ENCODE assay signal across 1 cellular context in the genomic region with DNA sequence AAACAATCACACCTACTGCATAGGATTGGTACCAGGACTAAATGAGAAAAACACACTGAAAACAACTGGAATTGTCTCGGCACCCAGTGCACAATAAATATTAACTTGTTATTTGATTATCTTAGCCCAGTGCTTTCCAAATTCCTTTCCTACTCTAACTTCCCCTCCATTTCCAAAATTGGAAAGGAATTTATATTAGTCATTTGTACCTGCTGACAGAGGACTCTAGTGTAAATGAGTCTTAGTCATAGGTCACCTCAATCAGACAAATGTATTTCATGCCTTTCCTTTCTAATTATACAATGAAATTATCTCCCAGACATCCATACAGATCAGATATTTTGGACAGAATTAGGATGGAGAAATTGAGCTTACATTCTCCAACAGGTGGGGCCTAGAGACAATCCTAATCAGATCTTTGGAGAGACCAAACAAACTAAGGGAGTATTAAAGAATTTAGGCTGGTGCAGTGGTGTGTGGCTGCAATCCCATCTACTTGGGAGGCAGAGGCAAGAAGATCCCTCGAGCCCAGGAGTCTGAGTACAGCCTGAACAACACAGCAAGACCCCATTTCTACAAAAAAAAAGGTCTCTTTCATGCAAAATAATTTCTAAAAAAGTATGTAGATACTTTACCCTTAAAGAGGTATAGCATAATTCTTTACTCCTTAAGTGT.
TF ChIP-seq lines count a peak whose summit lies in the region.

No MANE protein-coding gene starts in this region.

TF ChIP-seq in GM23338, 12 proteins besides CTCF, POLR2A, EP300 and RAD21 (continued from another document):
- TF ChIP-seq, protein P1, sequence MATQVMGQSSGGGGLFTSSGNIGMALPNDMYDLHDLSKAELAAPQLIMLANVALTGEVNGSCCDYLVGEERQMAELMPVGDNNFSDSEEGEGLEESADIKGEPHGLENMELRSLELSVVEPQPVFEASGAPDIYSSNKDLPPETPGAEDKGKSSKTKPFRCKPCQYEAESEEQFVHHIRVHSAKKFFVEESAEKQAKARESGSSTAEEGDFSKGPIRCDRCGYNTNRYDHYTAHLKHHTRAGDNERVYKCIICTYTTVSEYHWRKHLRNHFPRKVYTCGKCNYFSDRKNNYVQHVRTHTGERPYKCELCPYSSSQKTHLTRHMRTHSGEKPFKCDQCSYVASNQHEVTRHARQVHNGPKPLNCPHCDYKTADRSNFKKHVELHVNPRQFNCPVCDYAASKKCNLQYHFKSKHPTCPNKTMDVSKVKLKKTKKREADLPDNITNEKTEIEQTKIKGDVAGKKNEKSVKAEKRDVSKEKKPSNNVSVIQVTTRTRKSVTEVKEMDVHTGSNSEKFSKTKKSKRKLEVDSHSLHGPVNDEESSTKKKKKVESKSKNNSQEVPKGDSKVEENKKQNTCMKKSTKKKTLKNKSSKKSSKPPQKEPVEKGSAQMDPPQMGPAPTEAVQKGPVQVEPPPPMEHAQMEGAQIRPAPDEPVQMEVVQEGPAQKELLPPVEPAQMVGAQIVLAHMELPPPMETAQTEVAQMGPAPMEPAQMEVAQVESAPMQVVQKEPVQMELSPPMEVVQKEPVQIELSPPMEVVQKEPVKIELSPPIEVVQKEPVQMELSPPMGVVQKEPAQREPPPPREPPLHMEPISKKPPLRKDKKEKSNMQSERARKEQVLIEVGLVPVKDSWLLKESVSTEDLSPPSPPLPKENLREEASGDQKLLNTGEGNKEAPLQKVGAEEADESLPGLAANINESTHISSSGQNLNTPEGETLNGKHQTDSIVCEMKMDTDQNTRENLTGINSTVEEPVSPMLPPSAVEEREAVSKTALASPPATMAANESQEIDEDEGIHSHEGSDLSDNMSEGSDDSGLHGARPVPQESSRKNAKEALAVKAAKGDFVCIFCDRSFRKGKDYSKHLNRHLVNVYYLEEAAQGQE (IDR thresholded peaks at IDR 0.05; ENCODE audit: unreplicated experiment): no peak
- TF ChIP-seq, protein P2, sequence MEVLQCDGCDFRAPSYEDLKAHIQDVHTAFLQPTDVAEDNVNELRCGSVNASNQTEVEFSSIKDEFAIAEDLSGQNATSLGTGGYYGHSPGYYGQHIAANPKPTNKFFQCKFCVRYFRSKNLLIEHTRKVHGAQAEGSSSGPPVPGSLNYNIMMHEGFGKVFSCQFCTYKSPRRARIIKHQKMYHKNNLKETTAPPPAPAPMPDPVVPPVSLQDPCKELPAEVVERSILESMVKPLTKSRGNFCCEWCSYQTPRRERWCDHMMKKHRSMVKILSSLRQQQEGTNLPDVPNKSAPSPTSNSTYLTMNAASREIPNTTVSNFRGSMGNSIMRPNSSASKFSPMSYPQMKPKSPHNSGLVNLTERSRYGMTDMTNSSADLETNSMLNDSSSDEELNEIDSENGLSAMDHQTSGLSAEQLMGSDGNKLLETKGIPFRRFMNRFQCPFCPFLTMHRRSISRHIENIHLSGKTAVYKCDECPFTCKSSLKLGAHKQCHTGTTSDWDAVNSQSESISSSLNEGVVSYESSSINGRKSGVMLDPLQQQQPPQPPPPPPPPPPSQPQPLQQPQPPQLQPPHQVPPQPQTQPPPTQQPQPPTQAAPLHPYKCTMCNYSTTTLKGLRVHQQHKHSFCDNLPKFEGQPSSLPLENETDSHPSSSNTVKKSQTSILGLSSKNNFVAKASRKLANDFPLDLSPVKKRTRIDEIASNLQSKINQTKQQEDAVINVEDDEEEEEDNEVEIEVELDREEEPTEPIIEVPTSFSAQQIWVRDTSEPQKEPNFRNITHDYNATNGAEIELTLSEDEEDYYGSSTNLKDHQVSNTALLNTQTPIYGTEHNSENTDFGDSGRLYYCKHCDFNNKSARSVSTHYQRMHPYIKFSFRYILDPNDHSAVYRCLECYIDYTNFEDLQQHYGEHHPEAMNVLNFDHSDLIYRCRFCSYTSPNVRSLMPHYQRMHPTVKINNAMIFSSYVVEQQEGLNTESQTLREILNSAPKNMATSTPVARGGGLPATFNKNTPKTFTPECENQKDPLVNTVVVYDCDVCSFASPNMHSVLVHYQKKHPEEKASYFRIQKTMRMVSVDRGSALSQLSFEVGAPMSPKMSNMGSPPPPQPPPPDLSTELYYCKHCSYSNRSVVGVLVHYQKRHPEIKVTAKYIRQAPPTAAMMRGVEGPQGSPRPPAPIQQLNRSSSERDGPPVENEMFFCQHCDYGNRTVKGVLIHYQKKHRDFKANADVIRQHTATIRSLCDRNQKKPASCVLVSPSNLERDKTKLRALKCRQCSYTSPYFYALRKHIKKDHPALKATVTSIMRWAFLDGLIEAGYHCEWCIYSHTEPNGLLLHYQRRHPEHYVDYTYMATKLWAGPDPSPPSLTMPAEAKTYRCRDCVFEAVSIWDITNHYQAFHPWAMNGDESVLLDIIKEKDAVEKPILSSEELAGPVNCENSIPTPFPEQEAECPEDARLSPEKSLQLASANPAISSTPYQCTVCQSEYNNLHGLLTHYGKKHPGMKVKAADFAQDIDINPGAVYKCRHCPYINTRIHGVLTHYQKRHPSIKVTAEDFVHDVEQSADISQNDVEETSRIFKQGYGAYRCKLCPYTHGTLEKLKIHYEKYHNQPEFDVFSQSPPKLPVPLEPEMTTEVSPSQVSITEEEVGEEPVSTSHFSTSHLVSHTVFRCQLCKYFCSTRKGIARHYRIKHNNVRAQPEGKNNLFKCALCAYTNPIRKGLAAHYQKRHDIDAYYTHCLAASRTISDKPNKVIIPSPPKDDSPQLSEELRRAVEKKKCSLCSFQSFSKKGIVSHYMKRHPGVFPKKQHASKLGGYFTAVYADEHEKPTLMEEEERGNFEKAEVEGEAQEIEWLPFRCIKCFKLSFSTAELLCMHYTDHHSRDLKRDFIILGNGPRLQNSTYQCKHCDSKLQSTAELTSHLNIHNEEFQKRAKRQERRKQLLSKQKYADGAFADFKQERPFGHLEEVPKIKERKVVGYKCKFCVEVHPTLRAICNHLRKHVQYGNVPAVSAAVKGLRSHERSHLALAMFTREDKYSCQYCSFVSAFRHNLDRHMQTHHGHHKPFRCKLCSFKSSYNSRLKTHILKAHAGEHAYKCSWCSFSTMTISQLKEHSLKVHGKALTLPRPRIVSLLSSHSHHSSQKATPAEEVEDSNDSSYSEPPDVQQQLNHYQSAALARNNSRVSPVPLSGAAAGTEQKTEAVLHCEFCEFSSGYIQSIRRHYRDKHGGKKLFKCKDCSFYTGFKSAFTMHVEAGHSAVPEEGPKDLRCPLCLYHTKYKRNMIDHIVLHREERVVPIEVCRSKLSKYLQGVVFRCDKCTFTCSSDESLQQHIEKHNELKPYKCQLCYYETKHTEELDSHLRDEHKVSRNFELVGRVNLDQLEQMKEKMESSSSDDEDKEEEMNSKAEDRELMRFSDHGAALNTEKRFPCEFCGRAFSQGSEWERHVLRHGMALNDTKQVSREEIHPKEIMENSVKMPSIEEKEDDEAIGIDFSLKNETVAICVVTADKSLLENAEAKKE (CRISPR knock-in tag; IDR thresholded peaks at IDR 0.05): no peak
- TF ChIP-seq CREB1 (CRISPR knock-in tag; IDR thresholded peaks at IDR 0.05; ENCODE audit: low read depth): no peak
- TF ChIP-seq, protein P3, sequence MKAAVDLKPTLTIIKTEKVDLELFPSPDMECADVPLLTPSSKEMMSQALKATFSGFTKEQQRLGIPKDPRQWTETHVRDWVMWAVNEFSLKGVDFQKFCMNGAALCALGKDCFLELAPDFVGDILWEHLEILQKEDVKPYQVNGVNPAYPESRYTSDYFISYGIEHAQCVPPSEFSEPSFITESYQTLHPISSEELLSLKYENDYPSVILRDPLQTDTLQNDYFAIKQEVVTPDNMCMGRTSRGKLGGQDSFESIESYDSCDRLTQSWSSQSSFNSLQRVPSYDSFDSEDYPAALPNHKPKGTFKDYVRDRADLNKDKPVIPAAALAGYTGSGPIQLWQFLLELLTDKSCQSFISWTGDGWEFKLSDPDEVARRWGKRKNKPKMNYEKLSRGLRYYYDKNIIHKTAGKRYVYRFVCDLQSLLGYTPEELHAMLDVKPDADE (IDR thresholded peaks at IDR 0.05): no peak
